In genomic region chr15:39582286-39582976, GRCh38 we compare ENCODE assay signal across 9 cellular contexts. TPM values are rescaled to one million over a fixed set of nuclear protein-coding genes. Genes with fewer than 3 reads are reported as not detected.
A peak's percentile ranks its signal among the peaks of the same experiment; 100 is the strongest.
DNase-seq lines count a peak whose midpoint lies in the region; ATAC-seq and TF ChIP-seq lines count a peak whose summit lies in the region.
"Had no signal": no experiment of that assay in that cellular context is flagged by ENCODE, and none has a peak within 500 bp of the region (broad histone marks: within the 10 kb centered on the region; RNA-seq: fewer than 3 reads in every experiment).

No MANE protein-coding gene starts in this region.

- H3K27ac ChIP-seq in neuronal stem cell (replicated peaks; ENCODE audit: low read length): no peak overlapping the region
- H3K27ac ChIP-seq in mesendoderm (ENCODE audit: low read depth, low read length): no peak overlapping the region

- H3K56ac ChIP-seq in mesendoderm (ENCODE audit: low read length): no peak overlapping the region

- H3K4me3 ChIP-seq in BJ (ENCODE audit: low read depth, low read length) (peak overlapping the region; percentile 54), neuronal stem cell (ENCODE audit: low read length in 2 of 2) (peak overlapping the region in 1 of 2 donors; percentile 51), mesendoderm (ENCODE audit: low read length) (no peak overlapping the region)

- peaks cover 30% of the 10 kb centered on the region for H3K4me1 Mint-ChIP-seq in activated T-helper 1 cell treated with anti-CD3 and anti-CD28 coated beads, Interleukin-12 subunit alpha, Interleukin-12 subunit beta, Interleukin-2, Interleukin-4 antibody, amounts not matched to agents 30 ng/mL and 10 ng/mL and 1 ng/mL, durations not matched to agents 14 hours and 24 hours and 36 hours (ENCODE audit: low read depth)

- H3K36me3 Mint-ChIP-seq in activated T-helper 1 cell treated with anti-CD3 and anti-CD28 coated beads, Interleukin-12 subunit alpha, Interleukin-12 subunit beta, Interleukin-2, Interleukin-4 antibody, amounts not matched to agents 30 ng/mL and 10 ng/mL and 1 ng/mL, durations not matched to agents 14 hours and 24 hours and 36 hours (ENCODE audit: low read depth): no peaks in the 10 kb centered on the region

- WGBS in neuronal stem cell (ENCODE audit: extremely low coverage in 2 of 2, insufficient read length in 2 of 2, insufficient replicate concordance in 1 of 2), 2 donors: no CpG with 5 or more reads among the region's 20 CpGs
- WGBS in mesendoderm (ENCODE audit: extremely low coverage, insufficient coverage, low lambda C conversion rate): no CpG with 5 or more reads among the region's 20 CpGs

- H3K23ac ChIP-seq in neuronal stem cell (ENCODE audit: low read depth, low read length, poor library complexity): peak overlapping the region; percentile 20
- H3K23ac ChIP-seq in mesendoderm (ENCODE audit: low read length): no peak overlapping the region

- H3K36me3 ChIP-seq in BJ (ENCODE audit: control insufficient read depth, insufficient read depth, low read length) (peaks cover 44% of the 10 kb centered on the region), neuronal stem cell (replicated peaks in 1 of 2; ENCODE audit: control insufficient read depth in 2 of 2, insufficient read depth in 2 of 2, low read length in 2 of 2) (peaks cover 26 to 56% of the 10 kb centered on the region in 2 donors), mesendoderm (ENCODE audit: control insufficient read depth, insufficient read depth, low read length) (peaks cover 2% of the 10 kb centered on the region)

- no peaks in the 10 kb centered on the region for H3K9me3 Mint-ChIP-seq in activated T-helper 1 cell treated with anti-CD3 and anti-CD28 coated beads, Interleukin-12 subunit alpha, Interleukin-12 subunit beta, Interleukin-2, Interleukin-4 antibody, amounts not matched to agents 30 ng/mL and 10 ng/mL and 1 ng/mL, durations not matched to agents 14 hours and 24 hours and 36 hours

- H3K4me3 Mint-ChIP-seq in activated T-helper 1 cell treated with anti-CD3 and anti-CD28 coated beads, Interleukin-12 subunit alpha, Interleukin-12 subunit beta, Interleukin-2, Interleukin-4 antibody, amounts not matched to agents 30 ng/mL and 10 ng/mL and 1 ng/mL, durations not matched to agents 14 hours and 24 hours and 36 hours: peak overlapping the region; percentile 84

- no peak overlapping the region for H3K27ac Mint-ChIP-seq in activated T-helper 1 cell treated with anti-CD3 and anti-CD28 coated beads, Interleukin-12 subunit alpha, Interleukin-12 subunit beta, Interleukin-2, Interleukin-4 antibody, amounts not matched to agents 30 ng/mL and 10 ng/mL and 1 ng/mL, durations not matched to agents 14 hours and 24 hours and 36 hours

- no peak overlapping the region for H4K5ac ChIP-seq in mesendoderm (ENCODE audit: low read length)

- no peaks in the 10 kb centered on the region for H3K9me3 ChIP-seq in neuronal stem cell (replicated peaks in 1 of 2; ENCODE audit: control insufficient read depth in 2 of 2, insufficient read depth in 1 of 2, low read depth in 1 of 2, low read length in 2 of 2)

- H3K79me2 ChIP-seq in mesendoderm (ENCODE audit: control insufficient read depth, insufficient read depth, low read length): peaks cover 16% of the 10 kb centered on the region

- H3K9ac ChIP-seq in neuronal stem cell (ENCODE audit: low read depth, low read length, poor library complexity) (no peak overlapping the region), mesendoderm (ENCODE audit: low read length) (no peak overlapping the region)

- no peak overlapping the region for H2AFZ ChIP-seq in neuronal stem cell (ENCODE audit: low read length)

- no peak overlapping the region for H3K4me2 ChIP-seq in neuronal stem cell (ENCODE audit: insufficient read depth, low read length, poor library complexity, severe bottlenecking)
- H3K4me2 ChIP-seq in mesendoderm (ENCODE audit: low read length): no peak overlapping the region

- H4K91ac ChIP-seq in neuronal stem cell (ENCODE audit: low read depth, low read length, poor library complexity): no peak overlapping the region

- H3K27me3 ChIP-seq in BJ (ENCODE audit: control insufficient read depth, insufficient read depth, low read length) (no peaks in the 10 kb centered on the region), neuronal stem cell (ENCODE audit: control insufficient read depth in 3 of 3, insufficient read depth in 3 of 3, low read depth in 1 of 3, low read length in 3 of 3) (no peaks in the 10 kb centered on the region), mesendoderm (ENCODE audit: insufficient read depth, low read length, poor library complexity) (no peaks in the 10 kb centered on the region)

- intact Hi-C loops in activated T-helper 1 cell treated with anti-CD3 and anti-CD28 coated beads, Interleukin-12 subunit alpha, Interleukin-12 subunit beta, Interleukin-2, Interleukin-4 antibody, amounts not matched to agents 30 ng/mL and 10 ng/mL and 1 ng/mL, durations not matched to agents 14 hours and 24 hours and 36 hours (cut with micrococcal nuclease): loop anchor here (2.0 kb wide), 1 partner anchor 104 kb away; no protein-coding TSS in a partner anchor

- no peak overlapping the region for H2AK5ac ChIP-seq in neuronal stem cell (ENCODE audit: low read depth, low read length)
- no peak overlapping the region for H2AK5ac ChIP-seq in mesendoderm (ENCODE audit: low read length)

- ATAC-seq in GM21360 (IDR thresholded peaks at IDR 0.05; ENCODE audit: unreplicated experiment): no peak

- H3K4me1 ChIP-seq in neuronal stem cell (ENCODE audit: control insufficient read depth in 2 of 2, insufficient read depth in 1 of 2, low read depth in 1 of 2, low read length in 2 of 2): peaks cover 15 to 19% of the 10 kb centered on the region in 2 donors
- H3K4me1 ChIP-seq in mesendoderm (ENCODE audit: control insufficient read depth, low read depth, low read length): peaks cover 3% of the 10 kb centered on the region

- no peak for TF ChIP-seq CTCF in BJ (IDR thresholded peaks at IDR 0.05; ENCODE audit: insufficient read depth, low read depth, low read length)
- no peak for TF ChIP-seq CTCF in GM10248 (IDR thresholded peaks at IDR 0.05; ENCODE audit: control extremely low read depth, extremely low read depth, low read depth, missing control alignments)

- H3K4ac ChIP-seq in neuronal stem cell (ENCODE audit: low read length): no peak overlapping the region
- no peak overlapping the region for H3K4ac ChIP-seq in mesendoderm (ENCODE audit: low read depth, low read length)

- DNase-seq in BJ (ENCODE audit: low read depth): peak; percentile 11
- no peak for DNase-seq in activated T-helper 1 cell treated with anti-CD3 and anti-CD28 coated beads, Interleukin-12 subunit alpha, Interleukin-12 subunit beta, Interleukin-2, Interleukin-4 antibody, amounts not matched to agents 30 ng/mL and 10 ng/mL and 1 ng/mL, durations not matched to agents 14 hours and 24 hours and 36 hours (ENCODE audit: low spot score)
- DNase-seq in glomerular visceral epithelial cell (ENCODE audit: extremely low spot score): peak; percentile 66
- no peak for DNase-seq in neuronal stem cell (ENCODE audit: low spot score)
- no peak for DNase-seq in GM10248 (ENCODE audit: extremely low spot score)
- no peak for DNase-seq in mesendoderm
- no peak for DNase-seq in stimulated activated CD4-positive, alpha-beta T cell treated with anti-CD3 and anti-CD28 coated beads, Interleukin-15, amount 100 ng/mL, for 24 hours
- DNase-seq: DMS79 treated with DMSO at 0.1 percent for 48 hours had no signal

- peaks cover 45% of the 10 kb centered on the region for H3K27me3 Mint-ChIP-seq in activated T-helper 1 cell treated with anti-CD3 and anti-CD28 coated beads, Interleukin-12 subunit alpha, Interleukin-12 subunit beta, Interleukin-2, Interleukin-4 antibody, amounts not matched to agents 30 ng/mL and 10 ng/mL and 1 ng/mL, durations not matched to agents 14 hours and 24 hours and 36 hours (ENCODE audit: insufficient read depth)

- H2BK12ac ChIP-seq in neuronal stem cell (ENCODE audit: low read length): no peak overlapping the region

- no peak overlapping the region for H4K8ac ChIP-seq in neuronal stem cell (ENCODE audit: low read depth, low read length)
- H4K8ac ChIP-seq in mesendoderm (ENCODE audit: low read depth, low read length): no peak overlapping the region

- H2BK15ac ChIP-seq in neuronal stem cell (ENCODE audit: low read length) (no peak overlapping the region), mesendoderm (replicated peaks; ENCODE audit: low read depth) (no peak overlapping the region)

- H3K79me1 ChIP-seq in neuronal stem cell (ENCODE audit: low read depth, low read length) (peaks cover 1% of the 10 kb centered on the region), mesendoderm (ENCODE audit: low read length) (peaks cover 3% of the 10 kb centered on the region)

- CTCF ChIA-PET in BJ (lab: Yijun Ruan, JAX) (interaction anchor here (1.1 kb wide), 1 partner anchor 410 kb away, joined by 4 read pairs; no protein-coding TSS in a partner anchor), GM10248 (lab: Yijun Ruan, JAX) (interaction anchor here (0.9 to 3.6 kb wide), 7 partner anchors 11 to 455 kb away, joined by 3 to 21 read pairs (median 5); no protein-coding TSS in a partner anchor)

- H2BK5ac ChIP-seq in neuronal stem cell (ENCODE audit: low read length) (no peak overlapping the region), mesendoderm (ENCODE audit: low read length) (no peak overlapping the region)

- no peak overlapping the region for H3K14ac ChIP-seq in neuronal stem cell (ENCODE audit: low read length)

- no peak overlapping the region for H3K18ac ChIP-seq in neuronal stem cell (ENCODE audit: low read length)
- H3K18ac ChIP-seq in mesendoderm (ENCODE audit: low read length): no peak overlapping the region

- H2BK120ac ChIP-seq in neuronal stem cell (ENCODE audit: low read depth, low read length) (no peak overlapping the region), mesendoderm (ENCODE audit: low read depth, low read length) (no peak overlapping the region)

- POLR2A ChIA-PET in BJ (lab: Charles Lee) (interaction anchor here (0.5 to 4.4 kb wide), 8 partner anchors 86 to 392 kb away, joined by 3 to 88 read pairs (median 3); no protein-coding TSS in a partner anchor), GM10248 (lab: Yijun Ruan, JAX) (no interaction called here)

RNA-seq across cellular contexts. Expression of gene THBS1, which starts 1.6 kb away (rescaled TPM):
- polyA plus RNA-seq in BJ (2011; rRNA removed): 3,704 and 6,610 TPM in 2 replicates
- polyA minus RNA-seq in BJ (2011; rRNA and poly(A)+ RNA removed): 19,882 and 20,500 TPM in 2 replicates
- 2.3 and 3.2 TPM in 2 replicates for total RNA-seq in activated T-helper 1 cell treated with anti-CD3 and anti-CD28 coated beads, Interleukin-12 subunit alpha, Interleukin-12 subunit beta, Interleukin-2, Interleukin-4 antibody, amounts not matched to agents 30 ng/mL and 10 ng/mL and 1 ng/mL, durations not matched to agents 14 hours and 24 hours and 36 hours
- polyA plus RNA-seq in neuronal stem cell (2013, experiment 1 of 2): 3.1 TPM
- polyA plus RNA-seq in neuronal stem cell (2013, experiment 2 of 2): 3.8 TPM
- polyA plus RNA-seq in mesendoderm (2013, experiment 1 of 2): 44.0 TPM
- 41.5 TPM for polyA plus RNA-seq in mesendoderm (2013, experiment 2 of 2)

Comparison
In these comparisons a context has a peak if more than half of its experiments do, and no peak if none do; other contexts are left out.
1. DNase-seq: peak in BJ (single experiment) and glomerular visceral epithelial cell (single experiment); none in activated T-helper 1 cell treated with anti-CD3 and anti-CD28 coated beads, Interleukin-12 subunit alpha, Interleukin-12 subunit beta, Interleukin-2, Interleukin-4 antibody, amounts not matched to agents 30 ng/mL and 10 ng/mL and 1 ng/mL, durations not matched to agents 14 hours and 24 hours and 36 hours (single experiment), neuronal stem cell (single experiment), GM10248 (single experiment), mesendoderm (single experiment) and stimulated activated CD4-positive, alpha-beta T cell treated with anti-CD3 and anti-CD28 coated beads, Interleukin-15, amount 100 ng/mL, for 24 hours (single experiment).